In the genomic region with DNA sequence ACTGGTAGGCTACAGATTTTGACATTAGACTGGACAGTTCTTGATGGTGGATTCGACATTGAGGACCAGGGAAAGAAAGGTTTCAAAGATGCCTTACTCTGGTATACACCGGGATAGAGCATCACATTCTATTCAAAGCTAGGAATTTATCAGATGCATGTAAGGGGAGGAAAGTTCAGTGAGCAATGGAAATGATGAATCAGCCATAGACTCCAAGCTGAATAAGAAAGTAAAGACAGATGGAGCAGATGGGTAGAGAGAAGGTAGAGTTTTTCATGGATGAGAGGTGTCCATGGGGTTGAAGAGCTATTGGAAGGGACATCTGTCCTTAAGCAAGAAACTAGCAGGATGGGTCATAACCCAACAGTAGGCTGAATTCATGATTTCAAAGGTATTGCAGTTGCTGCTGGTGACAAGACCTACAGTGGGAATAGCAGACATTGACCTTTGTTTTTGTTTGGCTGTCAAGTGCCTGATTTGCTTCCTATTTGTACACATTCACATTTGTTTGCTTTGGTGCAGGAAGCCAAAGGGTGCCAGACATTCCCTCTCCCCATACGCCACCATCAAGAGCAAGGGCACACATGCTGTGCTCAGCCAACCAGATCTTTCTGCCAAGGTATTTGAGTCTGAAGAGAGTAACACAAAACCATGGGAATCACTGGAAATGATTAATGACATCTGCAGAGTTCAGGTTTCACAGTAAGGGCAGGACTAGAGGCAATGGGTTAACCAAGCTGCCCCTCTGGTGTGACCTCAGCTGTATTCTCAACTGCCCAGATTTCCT, we compare ENCODE assay signal across 1 cellular context.
TF ChIP-seq lines count a peak whose summit lies in the region.

No MANE protein-coding gene starts in this region.

TF ChIP-seq in liver, 16 proteins besides CTCF, POLR2A, EP300 and RAD21 (continued from another document):
- TF ChIP-seq REST (IDR thresholded peaks at IDR 0.05) (peak; percentile 35), ZBTB33 (IDR thresholded peaks at IDR 0.05) (peak; percentile 51), NR2F2 (IDR thresholded peaks at IDR 0.05) (no peak), GABPA (IDR thresholded peaks at IDR 0.05 in 1 of 2, conservative IDR thresholded peaks at IDR 0.05 in 1 of 2) (peak in 1 of 2 donors; percentile 42), TAF1 (conservative IDR thresholded peaks at IDR 0.05) (no peak), SP1 (IDR thresholded peaks at IDR 0.05) (peak; percentile 90), JUND (IDR thresholded peaks at IDR 0.05) (peak; percentile 13 to 81), RXRA (IDR thresholded peaks at IDR 0.05) (peak; percentile 74 to 92)
